Comparison of ENCODE assay signal across 14 cellular contexts in the genomic region with DNA sequence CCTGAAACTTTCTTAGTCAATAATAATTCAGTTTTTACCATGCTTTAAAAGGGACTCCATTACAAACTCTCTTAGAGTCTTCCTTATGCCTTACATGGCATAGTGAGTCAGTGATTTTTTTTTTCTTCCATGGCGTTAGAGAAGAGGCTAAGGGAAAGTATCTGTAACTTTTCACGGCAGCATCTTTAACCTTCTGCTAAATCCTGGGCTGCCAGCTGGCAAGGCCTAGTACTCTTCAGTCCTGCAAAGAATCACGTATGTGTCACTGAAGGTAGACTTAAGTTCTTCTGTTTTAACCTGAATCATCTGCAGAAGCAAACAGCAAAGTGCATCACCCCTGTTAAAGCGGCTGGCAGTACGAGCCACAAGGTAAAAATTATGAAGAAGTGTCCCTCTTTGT.
"Had no signal": no experiment of that assay in that cellular context is flagged by ENCODE, and none has a peak within 500 bp of the region (broad histone marks: within the 10 kb centered on the region; RNA-seq: fewer than 3 reads in every experiment).

No MANE protein-coding gene starts in this region.

- H3K27me3 ChIP-seq: dorsolateral prefrontal cortex, thyroid gland, vagina had no signal

- H3K9me3 Mint-ChIP-seq: stimulated activated effector memory CD8-positive, alpha-beta T cell treated with anti-CD3 and anti-CD28 coated beads, Interleukin-12 subunit alpha, Interleukin-12 subunit beta, amount 100 ng/mL, for 72 hours had no signal

- H3K4me3 Mint-ChIP-seq: activated B cell treated with CpG ODN at 0.5 μM for 24 hours; activated naive CD8-positive, alpha-beta T cell treated with anti-CD3 and anti-CD28 coated beads, Interleukin-2, amount 10 ng/mL, durations not matched to agents 7 days and 5 days; stimulated activated effector memory CD8-positive, alpha-beta T cell treated with anti-CD3 and anti-CD28 coated beads, Interleukin-12 subunit alpha, Interleukin-12 subunit beta, amount 100 ng/mL, for 72 hours had no signal

- H3K27me3 Mint-ChIP-seq: activated B cell treated with CpG ODN at 0.5 μM for 24 hours had no signal

- H3K36me3 Mint-ChIP-seq: stimulated activated effector memory CD8-positive, alpha-beta T cell treated with anti-CD3 and anti-CD28 coated beads, Interleukin-12 subunit alpha, Interleukin-12 subunit beta, amount 100 ng/mL, for 72 hours had no signal

- H3K4me1 ChIP-seq: thyroid gland, vagina had no signal

- H3K9ac ChIP-seq: parathyroid adenoma had no signal

- H3K4me1 Mint-ChIP-seq: activated B cell treated with CpG ODN at 0.5 μM for 24 hours; activated naive CD8-positive, alpha-beta T cell treated with anti-CD3 and anti-CD28 coated beads, Interleukin-2, amount 10 ng/mL, durations not matched to agents 7 days and 5 days; stimulated activated effector memory CD8-positive, alpha-beta T cell treated with anti-CD3 and anti-CD28 coated beads, Interleukin-12 subunit alpha, Interleukin-12 subunit beta, amount 100 ng/mL, for 72 hours had no signal

- H3K79me2 ChIP-seq: parathyroid adenoma had no signal

- H3K9me3 ChIP-seq: thyroid gland, vagina had no signal

- H3K4me3 ChIP-seq: dorsolateral prefrontal cortex, SK-N-MC, thyroid gland, vagina had no signal

- H3K27ac ChIP-seq: dorsolateral prefrontal cortex, parathyroid adenoma, thyroid gland, vagina had no signal

- H3K27ac Mint-ChIP-seq: activated B cell treated with CpG ODN at 0.5 μM for 24 hours; activated naive CD8-positive, alpha-beta T cell treated with anti-CD3 and anti-CD28 coated beads, Interleukin-2, amount 10 ng/mL, durations not matched to agents 7 days and 5 days; stimulated activated effector memory CD8-positive, alpha-beta T cell treated with anti-CD3 and anti-CD28 coated beads, Interleukin-12 subunit alpha, Interleukin-12 subunit beta, amount 100 ng/mL, for 72 hours had no signal

- DNase-seq: activated B cell treated with CpG ODN at 0.5 μM for 24 hours; activated CD4-positive, alpha-beta T cell treated with anti-CD3 and anti-CD28 coated beads, Interleukin-2, amount 50 U/mL, for 1 hour; activated naive CD4-positive, alpha-beta T cell; activated naive CD8-positive, alpha-beta T cell treated with anti-CD3 and anti-CD28 coated beads, Interleukin-2, amount 10 ng/mL, durations not matched to agents 7 days and 5 days; aorta; dorsolateral prefrontal cortex; foreskin fibroblast; glutamatergic neuron; thyroid gland had no signal

- H2AFZ ChIP-seq: parathyroid adenoma had no signal

- FAIRE-seq: bronchial epithelial cell had no signal

- H3K36me3 ChIP-seq: thyroid gland, vagina had no signal
